Comparison of ENCODE assay signal across 20 cellular contexts in genomic region chr13:72127031-72127430, GRCh38.
A peak's percentile ranks its signal among the peaks of the same experiment; 100 is the strongest.
DNase-seq lines count a peak whose midpoint lies in the region; ATAC-seq, FAIRE-seq and TF ChIP-seq lines count a peak whose summit lies in the region.
"Had no signal": no experiment of that assay in that cellular context is flagged by ENCODE, and none has a peak within 500 bp of the region (broad histone marks: within the 10 kb centered on the region; RNA-seq: fewer than 3 reads in every experiment).

No MANE protein-coding gene starts in this region.

- DNase-seq in PC-3 (peak; percentile 83), brain microvascular endothelial cell (no peak), keratinocyte (ENCODE audit: low read depth, low spot score) (no peak), pancreas (peak in 1 of 6 donors; percentile 9), small intestine (no peak), NCI-H1092 treated with DMSO at 0.1 percent for 48 hours (lab: John Stamatoyannopoulos, UW) (no peak)
- no peak for DNase-seq in stimulated activated naive CD4-positive, alpha-beta T cell (lab: John Stamatoyannopoulos, UW)
- DNase-seq: DMS53, GDM1, H9, HFFc6, MG63, NCI-H1417 treated with DMSO at 0.1 percent for 48 hours, NCI-H187, NCI-H446, NCI-H526 treated with DMSO at 0.1 percent for 48 hours had no signal

- CTCF ChIA-PET in PC-3 (lab: Charles Lee): no interaction called here

- H3K36me3 ChIP-seq in PC-3 (ENCODE audit: low read depth, low read length) (no peaks in the 10 kb centered on the region), brain microvascular endothelial cell (replicated peaks) (no peaks in the 10 kb centered on the region), keratinocyte (ENCODE audit: control insufficient read depth in 2 of 2, extremely low read depth in 1 of 2, insufficient read depth in 2 of 2, low read length in 2 of 2) (no peaks in the 10 kb centered on the region), pancreas (no peaks in the 10 kb centered on the region), small intestine (ENCODE audit: control insufficient read depth in 2 of 2, insufficient read depth in 2 of 2, low read length in 2 of 2) (no peaks in the 10 kb centered on the region)
- H3K36me3 ChIP-seq: MG63 had no signal

- BruUV-seq in PC-3 (replicated peaks; lab: Mats Ljungman, UMichigan): no TSS peak

- TF ChIP-seq CTCF in PC-3 (conservative IDR thresholded peaks at IDR 0.05; ENCODE audit: low read depth, low read length) (no peak), brain microvascular endothelial cell (IDR thresholded peaks at IDR 0.05; ENCODE audit: low read depth, low read length, missing control alignments) (no peak), keratinocyte (optimal IDR thresholded peaks at IDR 0.05 in 1 of 3, IDR thresholded peaks at IDR 0.05 in 1 of 3, conservative IDR thresholded peaks at IDR 0.05 in 1 of 3; ENCODE audit: extremely low read depth in 1 of 3, insufficient read depth in 2 of 3, low read length in 3 of 3) (no peak), pancreas (IDR thresholded peaks at IDR 0.05) (no peak)

- H3K9me3 ChIP-seq in PC-3 (ENCODE audit: low read length) (no peaks in the 10 kb centered on the region), keratinocyte (ENCODE audit: control insufficient read depth, low read depth, low read length) (no peaks in the 10 kb centered on the region), pancreas (no peaks in the 10 kb centered on the region), small intestine (ENCODE audit: control insufficient read depth, low read depth) (no peaks in the 10 kb centered on the region)
- H3K9me3 ChIP-seq: A549, MG63 had no signal

- WGBS in pancreas, 2 donors: 16 to 26% methylated on average over 1 of the region's 1 CpG
- WGBS in small intestine, 3 donors: 19 to 58% (median 30%) methylated on average over 1 of the region's 1 CpG

- H3K4me3 ChIP-seq in PC-3 (ENCODE audit: low read length) (peak overlapping the region; percentile 28; the same call in 1 of the 2 replicates), brain microvascular endothelial cell (ENCODE audit: low read depth, low read length) (no peak overlapping the region), keratinocyte (ENCODE audit: control insufficient read depth in 2 of 3, extremely low read depth in 1 of 3, insufficient read depth in 2 of 3, low read depth in 1 of 3, low read length in 3 of 3) (no peak overlapping the region), pancreas (no peak overlapping the region), small intestine (ENCODE audit: low read depth in 1 of 2, low read length in 2 of 2) (no peak overlapping the region)
- H3K4me3 ChIP-seq: A549, MG63 had no signal

- no peaks in the 10 kb centered on the region for H3K9me1 ChIP-seq in keratinocyte (ENCODE audit: control insufficient read depth, extremely low read depth, insufficient read depth, low read length)

- H3F3A ChIP-seq in PC-3 (ENCODE audit: low read length, unreplicated experiment): peaks cover 3% of the 10 kb centered on the region

- H3K79me2 ChIP-seq in PC-3 (ENCODE audit: low read length): no peaks in the 10 kb centered on the region
- H3K79me2 ChIP-seq in keratinocyte (ENCODE audit: control insufficient read depth, insufficient read depth, low read length): no peaks in the 10 kb centered on the region

- POLR2A ChIA-PET in PC-3 (lab: Charles Lee; ENCODE audit: unreplicated experiment): no interaction called here

- H3K4me2 ChIP-seq in PC-3 (ENCODE audit: low read length) (peak overlapping the region; percentile 77), keratinocyte (ENCODE audit: control insufficient read depth, extremely low read depth, insufficient read depth, low read depth, low read length) (no peak overlapping the region)
- H3K4me2 ChIP-seq: A549 had no signal

- H4K20me1 ChIP-seq in PC-3 (ENCODE audit: low read length) (no peaks in the 10 kb centered on the region), keratinocyte (ENCODE audit: control insufficient read depth, extremely low read depth, insufficient read depth, low read length) (no peaks in the 10 kb centered on the region)

- peak; percentile 48 for FAIRE-seq in keratinocyte (lab: Jason Lieb, UNC)
- FAIRE-seq in pancreas (lab: Jason Lieb, UNC): no peak
- FAIRE-seq in small intestine (lab: Jason Lieb, UNC): no peak
- FAIRE-seq: A549, D721Med, GM18507 had no signal

- ATAC-seq in PC-3 (peak; percentile 73), pancreas (peak; percentile 15 to 68 (median 33))
- ATAC-seq: A549 had no signal

- in situ Hi-C loops in brain microvascular endothelial cell (cut with HindIII; ENCODE audit: low pct_ligation_motif_present, low sequenced_read_pairs): no loop called here

- peak overlapping the region; percentile 52 for H3K9ac ChIP-seq in PC-3 (ENCODE audit: low read length)
- no peak overlapping the region for H3K9ac ChIP-seq in keratinocyte (ENCODE audit: control insufficient read depth, extremely low read depth, insufficient read depth, low read length)

- intact Hi-C loops in PC-3 (cut with micrococcal nuclease): loop anchor here (2.0 to 10.0 kb wide), 2 partner anchors 124 to 128 kb away; no protein-coding TSS in a partner anchor
- intact Hi-C loops in pancreas (cut with DNase I): no loop called here

- H3K9me2 ChIP-seq in PC-3 (replicated peaks; ENCODE audit: low read length): no peaks in the 10 kb centered on the region

- peaks cover 29% of the 10 kb centered on the region for H3K4me1 ChIP-seq in PC-3 (ENCODE audit: insufficient read depth, low read length)
- no peaks in the 10 kb centered on the region for H3K4me1 ChIP-seq in keratinocyte (ENCODE audit: control insufficient read depth, extremely low read depth, insufficient read depth, low read length)
- peaks cover 0 to 15% (median 12%) of the 10 kb centered on the region in 3 donors for H3K4me1 ChIP-seq in pancreas
- H3K4me1 ChIP-seq in small intestine (ENCODE audit: control insufficient read depth in 2 of 2, insufficient read depth in 1 of 2, low read depth in 1 of 2, low read length in 1 of 2): no peaks in the 10 kb centered on the region
- H3K4me1 ChIP-seq: A549 had no signal

- dilution Hi-C loops in keratinocyte (cut with MboI; ENCODE audit: extremely low pct_ligation_motif_present, low sequenced_read_pairs): no loop called here

- H3K27me3 ChIP-seq in PC-3 (ENCODE audit: low read length): no peaks in the 10 kb centered on the region
- no peaks in the 10 kb centered on the region for H3K27me3 ChIP-seq in brain microvascular endothelial cell (replicated peaks)
- H3K27me3 ChIP-seq in keratinocyte (ENCODE audit: control insufficient read depth, extremely low read depth, insufficient read depth, low read length): no peaks in the 10 kb centered on the region
- H3K27me3 ChIP-seq in pancreas: no peaks in the 10 kb centered on the region
- H3K27me3 ChIP-seq in small intestine (ENCODE audit: control insufficient read depth in 2 of 2, insufficient read depth in 2 of 2, low read length in 2 of 2): no peaks in the 10 kb centered on the region
- H3K27me3 ChIP-seq: MG63 had no signal

- H3K27ac ChIP-seq in PC-3 (ENCODE audit: low read length): peak overlapping the region; percentile 92
- peak overlapping the region; percentile 82 for H3K27ac ChIP-seq in brain microvascular endothelial cell
- no peak overlapping the region for H3K27ac ChIP-seq in keratinocyte (ENCODE audit: control insufficient read depth, insufficient read depth, low read length)
- peak overlapping the region in 1 of 4 donors; percentile 48 for H3K27ac ChIP-seq in pancreas
- no peak overlapping the region for H3K27ac ChIP-seq in small intestine (ENCODE audit: low read depth in 1 of 2, low read length in 1 of 2)
- H3K27ac ChIP-seq: A549, RWPE1 had no signal

- H2AFZ ChIP-seq in PC-3 (ENCODE audit: low read length) (no peak overlapping the region), keratinocyte (ENCODE audit: control insufficient read depth, low read length) (no peak overlapping the region)

Comparison
In these comparisons a context has a peak if more than half of its experiments do, and no peak if none do; other contexts are left out.
1. H3K27ac ChIP-seq: peak in PC-3 (single experiment) and brain microvascular endothelial cell (single experiment); none in keratinocyte (single experiment) and small intestine (0 of 2).